ENCODE assay signal across 8 cellular contexts in genomic region chr2:239399404-239399999, GRCh38. TPM values are rescaled to one million over a fixed set of nuclear protein-coding genes. Genes with fewer than 3 reads are reported as not detected.
DNase-seq lines count a peak whose midpoint lies in the region; ATAC-seq, FAIRE-seq and TF ChIP-seq lines count a peak whose summit lies in the region.

No MANE protein-coding gene starts in this region.

- POLR2A ChIA-PET in endothelial cell of umbilical vein (lab: Charles Lee): no interaction called here

- H3K27me3 ChIP-seq in endothelial cell of umbilical vein (ENCODE audit: control insufficient read depth in 2 of 2, insufficient read depth in 2 of 2, low read length in 2 of 2): no peaks in the 10 kb centered on the region
- no peaks in the 10 kb centered on the region for H3K27me3 ChIP-seq in aorta (ENCODE audit: control insufficient read depth in 1 of 2, insufficient read depth in 2 of 2, low read length in 1 of 2)

- peak overlapping the region; percentile 38 for H3K9ac ChIP-seq in endothelial cell of umbilical vein (replicated peaks; ENCODE audit: extremely low read depth, insufficient read depth, low read length)

- no peaks in the 10 kb centered on the region for H3K36me3 ChIP-seq in endothelial cell of umbilical vein (ENCODE audit: control insufficient read depth in 2 of 2, extremely low read depth in 1 of 2, insufficient read depth in 2 of 2, low read length in 2 of 2)
- H3K36me3 ChIP-seq in aorta (ENCODE audit: control insufficient read depth in 1 of 2, insufficient read depth in 2 of 2, low read length in 1 of 2): no peaks in the 10 kb centered on the region

- peak; percentile 63 for FAIRE-seq in endothelial cell of umbilical vein (lab: Jason Lieb, UNC)

- peaks cover 29% of the 10 kb centered on the region for H3K36me3 Mint-ChIP-seq in Calu3 (ENCODE audit: insufficient read depth, unreplicated experiment)
- no peaks in the 10 kb centered on the region for H3K36me3 Mint-ChIP-seq in natural killer cell treated with Interleukin-12 subunit alpha and Interleukin-12 subunit beta and Interleukin-15 and Interleukin-18, amount 100 ng/mL, for 72 hours

- no peak overlapping the region for H2AFZ ChIP-seq in endothelial cell of umbilical vein (ENCODE audit: low read depth, low read length)

- H3K79me2 ChIP-seq in endothelial cell of umbilical vein (ENCODE audit: control insufficient read depth, insufficient read depth, low read length): peaks cover 15% of the 10 kb centered on the region

- WGBS in aorta, 2 donors: 7 to 13% methylated on average over 9 of the region's 9 CpGs

- peaks cover 17% of the 10 kb centered on the region for H3K4me1 Mint-ChIP-seq in Calu3 (ENCODE audit: low read depth, unreplicated experiment)
- H3K4me1 Mint-ChIP-seq in natural killer cell treated with Interleukin-12 subunit alpha and Interleukin-12 subunit beta and Interleukin-15 and Interleukin-18, amount 100 ng/mL, for 72 hours (ENCODE audit: low read depth in 2 of 2): peaks cover 26 to 30% of the 10 kb centered on the region in 2 donors

- TF ChIP-seq CTCF in Calu3 (IDR thresholded peaks at IDR 0.05; ENCODE audit: unreplicated experiment) (no peak), endothelial cell of umbilical vein (IDR thresholded peaks at IDR 0.05; ENCODE audit: extremely low read depth in 1 of 2, insufficient read depth in 1 of 2, low read depth in 1 of 2, low read length in 2 of 2) (no peak)

- no peaks in the 10 kb centered on the region for H3K9me3 Mint-ChIP-seq in Calu3 (ENCODE audit: low read depth, unreplicated experiment)
- no peaks in the 10 kb centered on the region for H3K9me3 Mint-ChIP-seq in natural killer cell treated with Interleukin-12 subunit alpha and Interleukin-12 subunit beta and Interleukin-15 and Interleukin-18, amount 100 ng/mL, for 72 hours

- H3K4me3 Mint-ChIP-seq in Calu3 (ENCODE audit: low read depth, unreplicated experiment): peak overlapping the region; percentile 81
- peak overlapping the region; percentile 95 for H3K4me3 Mint-ChIP-seq in natural killer cell treated with Interleukin-12 subunit alpha and Interleukin-12 subunit beta and Interleukin-15 and Interleukin-18, amount 100 ng/mL, for 72 hours

- H3K27ac ChIP-seq in endothelial cell of umbilical vein (ENCODE audit: insufficient read depth, low read depth, low read length) (no peak overlapping the region), aorta (ENCODE audit: low read depth in 1 of 2, low read length in 2 of 2) (no peak overlapping the region)

- H3K27ac Mint-ChIP-seq in Calu3 (ENCODE audit: unreplicated experiment): peak overlapping the region; percentile 80
- H3K27ac Mint-ChIP-seq in natural killer cell treated with Interleukin-12 subunit alpha and Interleukin-12 subunit beta and Interleukin-15 and Interleukin-18, amount 100 ng/mL, for 72 hours: peak overlapping the region; percentile 78 to 90

- peak overlapping the region; percentile 41 to 70 (median 51) for H3K4me3 ChIP-seq in endothelial cell of umbilical vein (replicated peaks in 1 of 3; ENCODE audit: insufficient read depth in 1 of 3, low read depth in 1 of 3, low read length in 3 of 3)
- peak overlapping the region; percentile 8 to 95 for H3K4me3 ChIP-seq in aorta (ENCODE audit: low read length in 2 of 2)

- H3K9me1 ChIP-seq in endothelial cell of umbilical vein (replicated peaks; ENCODE audit: control insufficient read depth, extremely low read depth, insufficient read depth, low read length): no peaks in the 10 kb centered on the region

- ATAC-seq in natural killer cell treated with Interleukin-12 subunit alpha and Interleukin-12 subunit beta and Interleukin-15 and Interleukin-18, amount 100 ng/mL, for 72 hours: no peak
- ATAC-seq in aorta (ENCODE audit: low FRiP score) (no peak), HG02981 (IDR thresholded peaks at IDR 0.05; ENCODE audit: unreplicated experiment) (no peak)

- H3K4me1 ChIP-seq in endothelial cell of umbilical vein (ENCODE audit: control insufficient read depth, extremely low read depth, insufficient read depth, low read length) (peaks cover 14% of the 10 kb centered on the region), aorta (ENCODE audit: control insufficient read depth in 1 of 2, insufficient read depth in 2 of 2, low read length in 2 of 2) (no peaks in the 10 kb centered on the region)

- TF ChIP-seq POLR2A in endothelial cell of umbilical vein (IDR thresholded peaks at IDR 0.05; ENCODE audit: low read depth, low read length): no peak

- intact Hi-C loops in Calu3 (cut with micrococcal nuclease; ENCODE audit: unreplicated experiment): loop anchor here (5.0 to 10.0 kb wide), 3 partner anchors 82 to 255 kb away; no protein-coding TSS in a partner anchor
- intact Hi-C loops in endothelial cell of umbilical vein (cut with micrococcal nuclease): no loop called here
- intact Hi-C loops in aorta (cut with DNase I): loop anchor here in 1 of 2 donors (10.0 kb wide), 1 partner anchor 175 kb away; no protein-coding TSS in a partner anchor

- dilution Hi-C loops in endothelial cell of umbilical vein (cut with MboI; ENCODE audit: extremely low pct_ligation_motif_present, low sequenced_read_pairs): no loop called here

- DNase-seq in Calu3 (peak; percentile 19), M059J (ENCODE audit: low read depth) (peak; percentile 25), endothelial cell of umbilical vein (ENCODE audit: low read depth, low spot score) (peak; percentile 36), aorta (peak in 1 of 2 donors; percentile 51), hippocampal formation (lab: John Stamatoyannopoulos, UW) (no peak)
- DNase-seq in activated CD4-positive, alpha-beta T cell treated with anti-CD3 and anti-CD28 coated beads, Interleukin-2, amount 50 U/mL, for 1 hour: peak; percentile 34
- DNase-seq in natural killer cell treated with Interleukin-12 subunit alpha and Interleukin-12 subunit beta and Interleukin-15 and Interleukin-18, amount 100 ng/mL, for 72 hours (ENCODE audit: low spot score): no peak

- no peaks in the 10 kb centered on the region for H4K20me1 ChIP-seq in endothelial cell of umbilical vein (replicated peaks; ENCODE audit: control insufficient read depth, extremely low read depth, insufficient read depth, low read length)

- H3K4me2 ChIP-seq in endothelial cell of umbilical vein (ENCODE audit: insufficient read depth, low read length): peak overlapping the region; percentile 96

- BruUV-seq in Calu3 (replicated peaks; lab: Mats Ljungman, UMichigan) (TSS peak; percentile 74), endothelial cell of umbilical vein (replicated peaks; lab: Mats Ljungman, UMichigan) (TSS peak; percentile 42)

- CTCF ChIA-PET in Calu3 (lab: Charles Lee) (interaction anchor here (1.5 kb wide), 1 partner anchor 152 kb away, joined by 6 read pairs; no protein-coding TSS in a partner anchor), endothelial cell of umbilical vein (lab: Charles Lee) (interaction anchor here (1.3 kb wide), 1 partner anchor 255 kb away, joined by 3 read pairs; no protein-coding TSS in a partner anchor)

- no peaks in the 10 kb centered on the region for H3K9me3 ChIP-seq in endothelial cell of umbilical vein (replicated peaks; ENCODE audit: control insufficient read depth, insufficient read depth, low read length)
- no peaks in the 10 kb centered on the region for H3K9me3 ChIP-seq in aorta (ENCODE audit: control insufficient read depth, low read length)

- no peaks in the 10 kb centered on the region for H3K27me3 Mint-ChIP-seq in Calu3 (ENCODE audit: unreplicated experiment)
- no peaks in the 10 kb centered on the region for H3K27me3 Mint-ChIP-seq in natural killer cell treated with Interleukin-12 subunit alpha and Interleukin-12 subunit beta and Interleukin-15 and Interleukin-18, amount 100 ng/mL, for 72 hours

TF ChIP-seq in endothelial cell of umbilical vein, 7 proteins besides CTCF, POLR2A, EP300 and RAD21:
- no peak for TF ChIP-seq JUN (IDR thresholded peaks at IDR 0.05; ENCODE audit: borderline replicate concordance, insufficient read depth, insufficient read length, low read depth)
- no peak for TF ChIP-seq FOS (IDR thresholded peaks at IDR 0.05; ENCODE audit: borderline replicate concordance, insufficient read depth, low read length)
- TF ChIP-seq MAX (IDR thresholded peaks at IDR 0.05; ENCODE audit: insufficient read depth, insufficient read length): no peak
- TF ChIP-seq MYC (IDR thresholded peaks at IDR 0.05; ENCODE audit: low read depth, low read length): no peak
- no peak for TF ChIP-seq GATA2 (IDR thresholded peaks at IDR 0.05; ENCODE audit: insufficient read depth, insufficient read length, low read depth, low read length)
- TF ChIP-seq EZH2 (IDR thresholded peaks at IDR 0.05; ENCODE audit: borderline replicate concordance, low read depth, low read length, severe bottlenecking): no peak

RNA-seq across cellular contexts. Expression of gene HDAC4, which starts 1.3 kb away (rescaled TPM):
- total RNA-seq in Calu3 (2022): 30.5 and 39.6 TPM in 2 replicates
- total RNA-seq in M059J (2014; rRNA removed; shearing (Covaris generic)): 3.9 and 6.4 TPM in 2 replicates
- 22.5 and 33.0 TPM in 2 replicates for total RNA-seq in endothelial cell of umbilical vein
- polyA plus RNA-seq in endothelial cell of umbilical vein: 10.3 and 13.4 TPM in 2 replicates
- 4.9 and 5.8 TPM in 2 replicates for polyA plus RNA-seq in endothelial cell of umbilical vein (2011; cell fraction: cytosol; rRNA removed)
- 27.8 and 37.8 TPM in 2 replicates for polyA plus RNA-seq in endothelial cell of umbilical vein (2011; cell fraction: nucleus; rRNA removed)
- polyA plus RNA-seq in endothelial cell of umbilical vein (2012): 6.5 and 9.4 TPM in 2 replicates
- 31.5 and 40.6 TPM in 2 replicates for polyA minus RNA-seq in endothelial cell of umbilical vein
- polyA minus RNA-seq in endothelial cell of umbilical vein (2011; cell fraction: cytosol; rRNA and poly(A)+ RNA removed): 22.6 TPM
- polyA minus RNA-seq in endothelial cell of umbilical vein (2011; cell fraction: nucleus; rRNA and poly(A)+ RNA removed): 40.1 and 54.5 TPM in 2 replicates
- 10 to 100 TPM; 22.3 to 48.6 TPM for total RNA-seq in natural killer cell treated with Interleukin-12 subunit alpha and Interleukin-12 subunit beta and Interleukin-15 and Interleukin-18, amount 100 ng/mL, for 72 hours
- 10 to 100 TPM; 50.7 to 75.5 TPM for total RNA-seq in aorta
- 1 to 10 TPM; 6.8 to 9.6 TPM for polyA plus RNA-seq in aorta

Comparison
In these comparisons a context has a peak if more than half of its experiments do, and no peak if none do; other contexts are left out.
1. DNase-seq: peak in Calu3 (single experiment), M059J (single experiment), activated CD4-positive, alpha-beta T cell treated with anti-CD3 and anti-CD28 coated beads, Interleukin-2, amount 50 U/mL, for 1 hour (single experiment) and endothelial cell of umbilical vein (single experiment); none in natural killer cell treated with Interleukin-12 subunit alpha and Interleukin-12 subunit beta and Interleukin-15 and Interleukin-18, amount 100 ng/mL, for 72 hours (single experiment) and hippocampal formation (0 of 2).